In the genomic region with DNA sequence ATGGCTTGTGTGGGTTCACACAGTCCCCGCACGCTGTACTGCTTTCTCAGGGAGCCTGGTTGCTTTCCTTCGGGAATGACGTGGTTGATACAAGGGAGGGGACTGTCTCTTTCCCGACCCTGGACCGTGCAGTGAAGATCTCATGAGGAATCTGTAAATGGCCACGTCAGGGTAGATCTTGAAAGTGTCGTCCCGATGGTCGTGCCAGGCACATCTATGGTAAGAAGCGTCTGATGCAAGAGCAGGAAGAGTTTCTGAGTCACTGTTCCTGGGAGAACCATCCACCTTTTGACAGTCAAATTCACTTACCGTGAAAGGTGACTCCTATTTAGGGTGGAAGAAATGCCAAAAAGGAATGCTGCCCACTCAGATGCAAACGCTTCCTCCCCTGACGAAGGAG, we compare ENCODE assay signal across 1 cellular context.
TF ChIP-seq lines count a peak whose summit lies in the region.

No MANE protein-coding gene starts in this region.

TF ChIP-seq in WTC11, 78 proteins besides CTCF, POLR2A, EP300 and RAD21 (continued from another document):
- TF ChIP-seq PREB (CRISPR knock-in tag; IDR thresholded peaks at IDR 0.05; ENCODE audit: borderline replicate concordance) (no peak), SMAD3 (CRISPR knock-in tag; IDR thresholded peaks at IDR 0.05; ENCODE audit: borderline replicate concordance) (no peak), ZSCAN18 (CRISPR knock-in tag; IDR thresholded peaks at IDR 0.05) (no peak), USF2 (CRISPR knock-in tag; IDR thresholded peaks at IDR 0.05) (no peak), ZBTB21 (CRISPR knock-in tag; IDR thresholded peaks at IDR 0.05; ENCODE audit: borderline replicate concordance) (no peak), RORB (CRISPR knock-in tag; IDR thresholded peaks at IDR 0.05) (no peak), NFATC4 (CRISPR knock-in tag; IDR thresholded peaks at IDR 0.05) (no peak), HMGA2 (CRISPR knock-in tag; IDR thresholded peaks at IDR 0.05) (no peak), FOXK1 (CRISPR knock-in tag; IDR thresholded peaks at IDR 0.05) (no peak)
TF ChIP-seq in WTC11: peak in this region for 0.
